Comparison of ENCODE assay signal across 19 cellular contexts in genomic region chr3:111598139-111598538, GRCh38. TPM values are rescaled to one million over a fixed set of nuclear protein-coding genes. Genes with fewer than 3 reads are reported as not detected.
DNase-seq lines count a peak whose midpoint lies in the region; ATAC-seq and TF ChIP-seq lines count a peak whose summit lies in the region.
"Had no signal": no experiment of that assay in that cellular context is flagged by ENCODE, and none has a peak within 500 bp of the region (broad histone marks: within the 10 kb centered on the region; RNA-seq: fewer than 3 reads in every experiment).

No MANE protein-coding gene starts in this region.

- no peaks in the 10 kb centered on the region for H3K9me3 Mint-ChIP-seq in activated naive CD4-positive, alpha-beta T cell treated with anti-CD3 and anti-CD28 coated beads, Interleukin-2, amount 50 U/mL, for 24 hours
- no peaks in the 10 kb centered on the region for H3K9me3 Mint-ChIP-seq in activated naive CD4-positive, alpha-beta T cell treated with anti-CD3 and anti-CD28 coated beads, Interleukin-2, amount 10 ng/mL, durations not matched to agents 7 days and 5 days
- peaks cover 3% of the 10 kb centered on the region for H3K9me3 Mint-ChIP-seq in activated naive CD8-positive, alpha-beta T cell treated with anti-CD3 and anti-CD28 coated beads for 36 hours
- H3K9me3 Mint-ChIP-seq: IgD-negative memory B cell had no signal

- H3F3A ChIP-seq in SK-N-SH (replicated peaks; ENCODE audit: insufficient read depth), result peaks cover 25% of the 10 kb centered on the region

- H3K27ac ChIP-seq in SK-N-SH (ENCODE audit: low read depth in 2 of 2, low read length in 1 of 2), result peak overlapping the region in 1 of 2 experiments; percentile 32; a peak in 2 of 4 replicates
- H3K27ac ChIP-seq: 22Rv1, PC-9 had no signal

- H3K9me2 ChIP-seq in SK-N-SH, result no peaks in the 10 kb centered on the region

- H3K4me2 ChIP-seq in SK-N-SH, result peak overlapping the region; percentile 19; the same call in 1 of the 2 replicates
- H3K4me2 ChIP-seq: PC-9 had no signal

- no peaks in the 10 kb centered on the region for H3K27me3 Mint-ChIP-seq in activated naive CD4-positive, alpha-beta T cell treated with anti-CD3 and anti-CD28 coated beads, Interleukin-2, amount 50 U/mL, for 24 hours
- no peaks in the 10 kb centered on the region for H3K27me3 Mint-ChIP-seq in activated naive CD4-positive, alpha-beta T cell treated with anti-CD3 and anti-CD28 coated beads, Interleukin-2, amount 10 ng/mL, durations not matched to agents 7 days and 5 days
- H3K27me3 Mint-ChIP-seq in activated naive CD8-positive, alpha-beta T cell treated with anti-CD3 and anti-CD28 coated beads for 36 hours, result no peaks in the 10 kb centered on the region

- no peaks in the 10 kb centered on the region for H3K79me2 ChIP-seq in SK-N-SH (ENCODE audit: insufficient read depth)

- H3K4me3 Mint-ChIP-seq in activated naive CD4-positive, alpha-beta T cell treated with anti-CD3 and anti-CD28 coated beads, Interleukin-2, amount 50 U/mL, for 24 hours, result no peak overlapping the region
- H3K4me3 Mint-ChIP-seq in activated naive CD4-positive, alpha-beta T cell treated with anti-CD3 and anti-CD28 coated beads, Interleukin-2, amount 10 ng/mL, durations not matched to agents 7 days and 5 days, result no peak overlapping the region
- H3K4me3 Mint-ChIP-seq in activated naive CD8-positive, alpha-beta T cell treated with anti-CD3 and anti-CD28 coated beads for 36 hours, result no peak overlapping the region

- peaks cover 0 to 29% of the 10 kb centered on the region in 2 experiments; a peak in 3 of 4 replicates for H3K4me1 ChIP-seq in SK-N-SH (ENCODE audit: control insufficient read depth in 1 of 2, insufficient read depth in 2 of 2, low read depth in 1 of 2, low read length in 1 of 2)

- no peak overlapping the region for H3K4me3 ChIP-seq in SK-N-SH (ENCODE audit: low read depth in 2 of 2, low read length in 1 of 2)
- H3K4me3 ChIP-seq: PC-9 had no signal

- TF ChIP-seq CTCF in SK-N-SH (IDR thresholded peaks at IDR 0.05), result no peak

- peak overlapping the region; percentile 87 for H3K27ac Mint-ChIP-seq in activated naive CD4-positive, alpha-beta T cell treated with anti-CD3 and anti-CD28 coated beads, Interleukin-2, amount 50 U/mL, for 24 hours
- H3K27ac Mint-ChIP-seq in activated naive CD4-positive, alpha-beta T cell treated with anti-CD3 and anti-CD28 coated beads, Interleukin-2, amount 10 ng/mL, durations not matched to agents 7 days and 5 days, result no peak overlapping the region
- H3K27ac Mint-ChIP-seq in activated naive CD8-positive, alpha-beta T cell treated with anti-CD3 and anti-CD28 coated beads for 36 hours, result peak overlapping the region; percentile 85
- H3K27ac Mint-ChIP-seq: IgD-negative memory B cell had no signal

- 23% methylated on average over 1 of the region's 1 CpG for WGBS in SK-N-SH (ENCODE audit: low lambda C conversion rate)

- H3K4me1 Mint-ChIP-seq in activated naive CD4-positive, alpha-beta T cell treated with anti-CD3 and anti-CD28 coated beads, Interleukin-2, amount 50 U/mL, for 24 hours, result peaks cover 70% of the 10 kb centered on the region
- H3K4me1 Mint-ChIP-seq in activated naive CD4-positive, alpha-beta T cell treated with anti-CD3 and anti-CD28 coated beads, Interleukin-2, amount 10 ng/mL, durations not matched to agents 7 days and 5 days, result peaks cover 55% of the 10 kb centered on the region
- peaks cover 64% of the 10 kb centered on the region for H3K4me1 Mint-ChIP-seq in activated naive CD8-positive, alpha-beta T cell treated with anti-CD3 and anti-CD28 coated beads for 36 hours

- peaks cover 33% of the 10 kb centered on the region for H3K36me3 Mint-ChIP-seq in activated naive CD4-positive, alpha-beta T cell treated with anti-CD3 and anti-CD28 coated beads, Interleukin-2, amount 50 U/mL, for 24 hours
- H3K36me3 Mint-ChIP-seq in activated naive CD4-positive, alpha-beta T cell treated with anti-CD3 and anti-CD28 coated beads, Interleukin-2, amount 10 ng/mL, durations not matched to agents 7 days and 5 days, result peaks cover 76% of the 10 kb centered on the region
- peaks cover 72% of the 10 kb centered on the region for H3K36me3 Mint-ChIP-seq in activated naive CD8-positive, alpha-beta T cell treated with anti-CD3 and anti-CD28 coated beads for 36 hours

- no peak overlapping the region for H2AFZ ChIP-seq in SK-N-SH (ENCODE audit: low read depth)
- H2AFZ ChIP-seq: PC-9 had no signal

- no peak for TF ChIP-seq EP300 in SK-N-SH (IDR thresholded peaks at IDR 0.05; ENCODE audit: borderline replicate concordance in 1 of 2, low read depth in 1 of 2, low read length in 1 of 2)

- no peak overlapping the region for H3K9ac ChIP-seq in SK-N-SH

- no peak for DNase-seq in SK-N-SH
- DNase-seq in activated naive CD4-positive, alpha-beta T cell treated with anti-CD3 and anti-CD28 coated beads, Interleukin-2, amount 10 ng/mL, durations not matched to agents 7 days and 5 days, result no peak
- no peak for DNase-seq in activated naive CD8-positive, alpha-beta T cell treated with anti-CD3 and anti-CD28 coated beads for 36 hours
- DNase-seq in stromal cell of bone marrow (ENCODE audit: low read depth), result peak; percentile 20
- no peak for DNase-seq in midbrain (lab: John Stamatoyannopoulos, UW)
- DNase-seq: C1 segment of cervical spinal cord, DMS79, HCEC 1CT, NCI-H1417, NCI-H1930, NCI-H2171, NCI-H774, PC-9 had no signal

- POLR2A ChIA-PET in SK-N-SH (lab: Yijun Ruan, JAX), result no interaction called here

- H3K36me3 ChIP-seq in SK-N-SH (replicated peaks in 1 of 2; ENCODE audit: control insufficient read depth in 1 of 2, insufficient read depth in 2 of 2, low read length in 1 of 2), result no peaks in the 10 kb centered on the region

- H3K27me3 ChIP-seq in SK-N-SH (ENCODE audit: insufficient read depth), result no peaks in the 10 kb centered on the region

- no peaks in the 10 kb centered on the region for H4K20me1 ChIP-seq in SK-N-SH (ENCODE audit: insufficient read depth)

- CTCF ChIA-PET in SK-N-SH (lab: Yijun Ruan, JAX), result no interaction called here
- CTCF ChIA-PET in activated naive CD4-positive, alpha-beta T cell treated with anti-CD3 and anti-CD28 coated beads, Interleukin-2, amount 10 ng/mL, durations not matched to agents 7 days and 5 days (lab: Charles Lee), result no interaction called here

- H3K9me3 ChIP-seq in SK-N-SH, result no peaks in the 10 kb centered on the region

- ATAC-seq in SK-N-SH treated with all-trans-retinoic acid at 6 μM for 48 hours (no peak), HG02970 (IDR thresholded peaks at IDR 0.05; ENCODE audit: low FRiP score, unreplicated experiment) (no peak)

- no peak for TF ChIP-seq RAD21 in SK-N-SH (IDR thresholded peaks at IDR 0.05; ENCODE audit: low read length)

TF ChIP-seq in SK-N-SH, 30 proteins besides CTCF, POLR2A, EP300 and RAD21 (continues in another document):
- TF ChIP-seq EZH2phosphoT487 (IDR thresholded peaks at IDR 0.05; ENCODE audit: borderline replicate concordance, low read depth) (no peak), SMC3 (IDR thresholded peaks at IDR 0.05; ENCODE audit: low read depth, low read length) (no peak), NFIC (IDR thresholded peaks at IDR 0.05; ENCODE audit: borderline replicate concordance) (peak; percentile 88), YY1 (IDR thresholded peaks at IDR 0.05; ENCODE audit: low read depth) (no peak), TCF12 (IDR thresholded peaks at IDR 0.05) (peak; percentile 54), PBX3 (IDR thresholded peaks at IDR 0.05) (peak; percentile 61), ELF1 (IDR thresholded peaks at IDR 0.05) (no peak)

TF ChIP-seq in SK-N-SH treated with all-trans-retinoic acid at 6 μM for 48 hours, 23 proteins besides CTCF, POLR2A, EP300 and RAD21:
- TF ChIP-seq ZNF70 (CRISPR knock-in tag; IDR thresholded peaks at IDR 0.05) (no peak), RARB (CRISPR knock-in tag; IDR thresholded peaks at IDR 0.05) (no peak), ESRRG (CRISPR knock-in tag; IDR thresholded peaks at IDR 0.05) (no peak), ISL1 (CRISPR knock-in tag; IDR thresholded peaks at IDR 0.05) (no peak), ZNF8 (CRISPR knock-in tag; IDR thresholded peaks at IDR 0.05) (no peak), GLIS3 (CRISPR knock-in tag; IDR thresholded peaks at IDR 0.05) (no peak), CREB5 (CRISPR knock-in tag; IDR thresholded peaks at IDR 0.05; ENCODE audit: low read depth) (no peak), POU6F1 (CRISPR knock-in tag; IDR thresholded peaks at IDR 0.05; ENCODE audit: borderline replicate concordance, low read depth) (no peak), PPARA (CRISPR knock-in tag; IDR thresholded peaks at IDR 0.05; ENCODE audit: borderline replicate concordance) (no peak), ZC3H10 (CRISPR knock-in tag; IDR thresholded peaks at IDR 0.05) (no peak)

RNA-seq across cellular contexts. Expression of gene ZBED2, which starts 3.0 kb away (rescaled TPM):
- 0.76 and 1.3 TPM in 2 replicates for polyA plus RNA-seq in SK-N-SH (2012; rRNA removed)
- 1.3 and 1.4 TPM in 2 replicates for polyA plus RNA-seq in SK-N-SH (2012; cell fraction: cytosol; rRNA removed)
- polyA plus RNA-seq in SK-N-SH (2012; cell fraction: nucleus; rRNA removed), result 0.47 and 0.83 TPM in 2 replicates
- 100 to 1,000 TPM; 122 to 123 TPM for total RNA-seq in activated naive CD8-positive, alpha-beta T cell treated with anti-CD3 and anti-CD28 coated beads for 36 hours
- total RNA-seq: NCI-H460 had no signal

RNA-seq across cellular contexts. Expression of gene CD96, which starts 56.1 kb away (rescaled TPM):
- polyA plus RNA-seq in SK-N-SH (2012; rRNA removed), result 0.02 and 0.06 TPM in 2 replicates
- polyA plus RNA-seq in SK-N-SH (2012; cell fraction: cytosol; rRNA removed), result 0.03 and 0.05 TPM in 2 replicates
- polyA plus RNA-seq in SK-N-SH (2012; cell fraction: nucleus; rRNA removed), result 0.01 TPM in 1 of 2 replicates, not detected in the other
- total RNA-seq in activated naive CD8-positive, alpha-beta T cell treated with anti-CD3 and anti-CD28 coated beads for 36 hours, result 10 to 100 TPM; 70.3 to 74.8 TPM
- total RNA-seq: NCI-H460 had no signal
